In the genomic region with DNA sequence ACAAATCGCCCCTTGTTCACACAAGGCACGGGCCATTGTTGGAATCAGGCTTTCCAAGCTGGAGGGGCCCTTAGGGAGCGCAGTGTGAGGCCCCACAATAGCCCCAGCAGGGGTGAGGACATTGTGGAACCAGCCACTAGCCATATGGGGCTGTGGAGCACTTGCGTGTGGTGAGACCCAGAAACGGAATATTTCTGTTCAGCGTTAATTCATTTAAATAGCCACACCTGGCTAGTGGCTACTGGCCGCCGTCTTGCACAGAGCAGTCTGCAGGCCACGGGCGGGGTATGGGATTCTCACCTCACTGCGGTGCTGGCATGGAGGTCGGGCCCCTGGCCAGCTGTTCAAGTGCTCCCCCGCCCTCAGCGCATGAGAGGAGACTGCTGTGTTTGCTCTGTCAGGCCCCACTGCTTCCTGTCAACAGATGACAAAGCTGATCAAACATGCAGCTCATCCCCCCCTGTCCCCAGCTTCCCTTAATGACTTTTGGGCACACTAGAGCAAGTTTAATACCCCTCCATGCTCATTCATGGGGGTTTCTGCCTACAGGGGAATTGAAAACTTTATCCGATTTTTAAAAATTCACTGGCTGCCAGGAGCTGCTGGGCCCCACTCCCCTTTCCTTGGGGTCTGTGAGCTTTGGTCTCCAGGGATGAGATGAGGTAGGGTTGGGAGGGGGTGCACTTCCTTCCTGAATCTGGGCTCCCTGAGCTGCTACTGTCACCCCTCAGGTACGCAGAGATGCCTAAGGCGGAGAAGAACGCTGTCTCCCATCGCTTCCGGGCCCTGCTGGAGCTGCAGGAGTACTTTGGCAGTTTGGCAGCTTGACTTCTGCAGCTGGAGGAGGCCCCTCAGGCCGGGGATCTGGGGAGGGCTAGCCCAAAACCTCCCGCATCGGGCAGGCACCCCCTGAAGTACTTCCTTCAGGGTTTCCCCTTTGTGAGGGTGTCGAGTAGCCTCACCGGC, we compare ENCODE assay signal across 8 cellular contexts. TPM values are rescaled to one million over a fixed set of nuclear protein-coding genes. Genes with fewer than 3 reads are reported as not detected.
A peak's percentile ranks its signal among the peaks of the same experiment; 100 is the strongest.
DNase-seq lines count a peak whose midpoint lies in the region; ATAC-seq and TF ChIP-seq lines count a peak whose summit lies in the region.

No MANE protein-coding gene starts in this region.

- no peak for TF ChIP-seq CTCF in upper lobe of right lung (IDR thresholded peaks at IDR 0.05)
- no peak for TF ChIP-seq CTCF in chondrocyte (IDR thresholded peaks at IDR 0.05)

- ATAC-seq in GM19397 (IDR thresholded peaks at IDR 0.05; ENCODE audit: unreplicated experiment) (peak; percentile 65), upper lobe of right lung (peak; percentile 40)

- H3K4me1 Mint-ChIP-seq in dendritic cell treated with granulocyte-macrophage colony-stimulating factor and Interleukin-4, amounts not matched to agents 40 ng/mL and 50 ng/mL, for 4 days (ENCODE audit: low read depth), result peaks cover 15% of the 10 kb centered on the region
- H3K4me1 Mint-ChIP-seq in chondrocyte (ENCODE audit: low read depth), result peaks cover 13% of the 10 kb centered on the region

- H4K20me1 ChIP-seq in BLaER1, result peaks cover 28% of the 10 kb centered on the region

- H3K4me2 ChIP-seq in BLaER1, result peak overlapping the region; percentile 99

- peak overlapping the region; percentile 78 for H3K27ac ChIP-seq in BLaER1
- H3K27ac ChIP-seq in upper lobe of right lung, result no peak overlapping the region

- H3K36me3 ChIP-seq in BLaER1 (peaks cover 61% of the 10 kb centered on the region), upper lobe of right lung (peaks cover 50% of the 10 kb centered on the region)

- H3K9me3 ChIP-seq in BLaER1, result no peaks in the 10 kb centered on the region
- H3K9me3 ChIP-seq in upper lobe of right lung, result no peaks in the 10 kb centered on the region

- H3K9ac ChIP-seq in BLaER1, result peak overlapping the region; percentile 62

- H3K27me3 Mint-ChIP-seq in dendritic cell treated with granulocyte-macrophage colony-stimulating factor and Interleukin-4, amounts not matched to agents 40 ng/mL and 50 ng/mL, for 4 days, result no peaks in the 10 kb centered on the region
- no peaks in the 10 kb centered on the region for H3K27me3 Mint-ChIP-seq in chondrocyte (ENCODE audit: low read depth)

- H3K27ac Mint-ChIP-seq in dendritic cell treated with granulocyte-macrophage colony-stimulating factor and Interleukin-4, amounts not matched to agents 40 ng/mL and 50 ng/mL, for 4 days, result peak overlapping the region; percentile 45
- no peak overlapping the region for H3K27ac Mint-ChIP-seq in chondrocyte (ENCODE audit: unreplicated experiment)

- intact Hi-C loops in dendritic cell treated with granulocyte-macrophage colony-stimulating factor and Interleukin-4, amounts not matched to agents 40 ng/mL and 50 ng/mL, for 4 days (cut with micrococcal nuclease), result no loop called here
- intact Hi-C loops in upper lobe of right lung (cut with DNase I), result no loop called here

- peaks cover 75% of the 10 kb centered on the region for H3K36me3 Mint-ChIP-seq in dendritic cell treated with granulocyte-macrophage colony-stimulating factor and Interleukin-4, amounts not matched to agents 40 ng/mL and 50 ng/mL, for 4 days (ENCODE audit: low read depth)
- peaks cover 7% of the 10 kb centered on the region for H3K36me3 Mint-ChIP-seq in chondrocyte (ENCODE audit: low read depth)

- DNase-seq in NCI-H2196 (lab: John Stamatoyannopoulos, UW; ENCODE audit: unreplicated experiment) (peak; percentile 95), upper lobe of right lung (no peak), Ammon's horn (ENCODE audit: low spot score) (no peak), chondrocyte (ENCODE audit: low spot score) (no peak), NCI-H2107 (lab: John Stamatoyannopoulos, UW) (no peak)

- H3K27me3 ChIP-seq in BLaER1 (no peaks in the 10 kb centered on the region), upper lobe of right lung (no peaks in the 10 kb centered on the region)

- H3K4me3 Mint-ChIP-seq in dendritic cell treated with granulocyte-macrophage colony-stimulating factor and Interleukin-4, amounts not matched to agents 40 ng/mL and 50 ng/mL, for 4 days, result no peak overlapping the region
- no peak overlapping the region for H3K4me3 Mint-ChIP-seq in chondrocyte (ENCODE audit: unreplicated experiment)

- H3K4me1 ChIP-seq in BLaER1, result peaks cover 51% of the 10 kb centered on the region
- H3K4me1 ChIP-seq in upper lobe of right lung, result peaks cover 8% of the 10 kb centered on the region

- no peaks in the 10 kb centered on the region for H3K9me3 Mint-ChIP-seq in dendritic cell treated with granulocyte-macrophage colony-stimulating factor and Interleukin-4, amounts not matched to agents 40 ng/mL and 50 ng/mL, for 4 days
- no peaks in the 10 kb centered on the region for H3K9me3 Mint-ChIP-seq in chondrocyte (ENCODE audit: low read depth)

- H3K4me3 ChIP-seq in BLaER1 (peak overlapping the region; percentile 53), upper lobe of right lung (no peak overlapping the region)

RNA-seq across cellular contexts. Expression of a gene that starts 13.6 kb away (rescaled TPM):
- total RNA-seq in upper lobe of right lung (43.4 TPM), chondrocyte (35.1 to 43.4 TPM (median 41.5 TPM) in 3 replicates)

RNA-seq across cellular contexts. Expression of a gene that starts 16.1 kb away (rescaled TPM):
- 2.7 TPM for total RNA-seq in upper lobe of right lung
- 4.2 to 4.9 TPM (median 4.3 TPM) in 3 replicates for total RNA-seq in chondrocyte

RNA-seq across cellular contexts. Expression of a gene that starts 18.4 kb away (rescaled TPM):
- total RNA-seq in upper lobe of right lung, result 108 TPM
- total RNA-seq in chondrocyte, result 61.8 to 69.7 TPM (median 62.6 TPM) in 3 replicates

RNA-seq across cellular contexts. Expression of a gene that starts 49.6 kb away (rescaled TPM):
- total RNA-seq in upper lobe of right lung (21.5 TPM), chondrocyte (6.4 to 9.3 TPM (median 8.1 TPM) in 3 replicates)
